1 cellular context compared by ENCODE assay signal in the genomic region with DNA sequence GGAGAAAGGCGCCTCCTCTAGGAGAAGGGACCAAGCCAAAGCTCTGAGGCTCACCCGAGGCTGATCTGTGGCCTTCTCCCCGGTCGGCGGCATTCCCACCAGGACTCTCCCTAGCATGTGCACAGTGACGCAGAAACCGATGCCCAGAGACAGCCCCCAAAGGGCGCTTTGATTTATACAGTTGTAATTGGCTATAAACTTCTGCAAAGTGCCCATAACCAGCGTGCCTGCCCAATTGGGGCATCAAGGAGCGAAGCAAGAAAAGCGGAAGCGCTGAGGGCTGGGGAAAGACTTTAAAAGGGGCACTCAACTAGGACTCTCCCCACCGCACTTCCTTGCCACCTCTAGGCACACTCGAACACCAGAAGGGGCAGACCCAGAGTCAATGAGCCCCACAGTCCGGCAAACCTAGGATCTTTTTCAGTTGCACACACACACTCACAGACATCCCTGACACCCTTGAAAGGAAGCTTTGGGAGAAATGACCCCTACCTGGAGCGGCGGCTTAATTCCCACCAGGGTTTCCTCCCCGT.
TF ChIP-seq lines count a peak whose summit lies in the region.

No MANE protein-coding gene starts in this region.

TF ChIP-seq in H1, 55 proteins besides CTCF, POLR2A, EP300 and RAD21:
- 0 out of 2 replicates have a peak, but pooled peaks have one; percentile 6 for TF ChIP-seq CBX8 (IDR thresholded peaks at IDR 0.05; ENCODE audit: borderline replicate concordance, low read depth, low read length)
- TF ChIP-seq TAF1 (IDR thresholded peaks at IDR 0.05; ENCODE audit: low read depth, low read length), result no peak
- TF ChIP-seq RNF2 (IDR thresholded peaks at IDR 0.05; ENCODE audit: borderline replicate concordance, low read depth, low read length, missing control alignments, poor library complexity, severe bottlenecking), result peak; percentile 29
- no peak for TF ChIP-seq FOSL1 (IDR thresholded peaks at IDR 0.05; ENCODE audit: insufficient read depth, low read depth, low read length)
- TF ChIP-seq CBX5 (IDR thresholded peaks at IDR 0.05; ENCODE audit: low read depth, low read length), result no peak
